In genomic region chr18:37391698-37392548, GRCh38 we compare ENCODE assay signal across 15 cellular contexts.
DNase-seq lines count a peak whose midpoint lies in the region; ATAC-seq, FAIRE-seq and TF ChIP-seq lines count a peak whose summit lies in the region.
"Had no signal": no experiment of that assay in that cellular context is flagged by ENCODE, and none has a peak within 500 bp of the region (broad histone marks: within the 10 kb centered on the region; RNA-seq: fewer than 3 reads in every experiment).

No MANE protein-coding gene starts in this region.

- H3K4me3 ChIP-seq in gastrocnemius medialis (no peak overlapping the region), BE2C (ENCODE audit: low read depth, low read length) (no peak overlapping the region)
- H3K4me3 ChIP-seq: ovary had no signal

- in situ Hi-C loops in gastrocnemius medialis (cut with MboI; ENCODE audit: low sequenced_read_pairs in 4 of 4) = no loop called here

- H3K27ac ChIP-seq in caudate nucleus (ENCODE audit: low read depth, low read length) (peak overlapping the region; percentile 88), gastrocnemius medialis (no peak overlapping the region)
- H3K27ac ChIP-seq: ovary had no signal

- DNase-seq in GM12891 (ENCODE audit: insufficient read length, low spot score) = no peak
- peak in 35 of 61 donors; percentile 11 to 83 (median 49) for DNase-seq in caudate nucleus (lab: John Stamatoyannopoulos, UW)
- no peak for DNase-seq in HCEC 1CT
- DNase-seq in gastrocnemius medialis = no peak
- DNase-seq in BE2C = no peak
- no peak for DNase-seq in DMS53 (lab: John Stamatoyannopoulos, UW)
- DNase-seq: ACHN; activated naive CD4-positive, alpha-beta T cell treated with anti-CD3 and anti-CD28 coated beads, Interleukin-2, amount 10 ng/mL, durations not matched to agents 7 days and 5 days; mesenchymal stem cell; NCI-H1092; ovary had no signal

- no peaks in the 10 kb centered on the region for H3K9me3 ChIP-seq in gastrocnemius medialis
- H3K9me3 ChIP-seq in BE2C = no peaks in the 10 kb centered on the region
- H3K9me3 ChIP-seq: ovary had no signal

- no peaks in the 10 kb centered on the region for H3K36me3 ChIP-seq in gastrocnemius medialis
- H3K36me3 ChIP-seq in BE2C = no peaks in the 10 kb centered on the region
- H3K36me3 ChIP-seq: ovary had no signal

- intact Hi-C loops in gastrocnemius medialis (cut with DNase I; ENCODE audit: low total_unique reads) = no loop called here

- peak; percentile 45 for ATAC-seq in GM19468 (IDR thresholded peaks at IDR 0.05; ENCODE audit: extremely low read depth, unreplicated experiment)
- ATAC-seq in HG03060 (IDR thresholded peaks at IDR 0.05; ENCODE audit: low read depth, unreplicated experiment) = peak; percentile 64
- no peak for ATAC-seq in gastrocnemius medialis
- ATAC-seq: HCT116, Right ventricle myocardium inferior had no signal

- H3K27me3 ChIP-seq in gastrocnemius medialis (peaks cover 5 to 8% (median 7%) of the 10 kb centered on the region in 3 donors), BE2C (no peaks in the 10 kb centered on the region)
- H3K27me3 ChIP-seq: ovary had no signal

- TF ChIP-seq POLR2A in GM12891 (IDR thresholded peaks at IDR 0.05; ENCODE audit: low read depth, low read length) (no peak), gastrocnemius medialis (IDR thresholded peaks at IDR 0.05) (no peak)

- TF ChIP-seq CTCF in gastrocnemius medialis (IDR thresholded peaks at IDR 0.05 in 4 of 5, conservative IDR thresholded peaks at IDR 0.05 in 1 of 5) (no peak), BE2C (IDR thresholded peaks at IDR 0.05; ENCODE audit: low read depth, low read length) (no peak)

- H3K4me1 ChIP-seq in gastrocnemius medialis (peaks cover 0 to 3% of the 10 kb centered on the region in 2 donors), BE2C (no peaks in the 10 kb centered on the region; the same call in none of the 2 replicates)

- FAIRE-seq in GM12891 (lab: Jason Lieb, UNC) = no peak

TF ChIP-seq in GM12891, 5 proteins besides CTCF, POLR2A, EP300 and RAD21:
- TF ChIP-seq TAF1 (IDR thresholded peaks at IDR 0.05; ENCODE audit: low read depth, low read length) = no peak
- TF ChIP-seq POLR2AphosphoS5 (IDR thresholded peaks at IDR 0.05; ENCODE audit: low read depth, low read length) = no peak
- peak; percentile 77 for TF ChIP-seq POU2F2 (IDR thresholded peaks at IDR 0.05; ENCODE audit: low read depth, low read length)
- TF ChIP-seq PAX5 (IDR thresholded peaks at IDR 0.05; ENCODE audit: insufficient read depth, low read length, severe bottlenecking) = no peak
- peak; percentile 55 for TF ChIP-seq SPI1 (IDR thresholded peaks at IDR 0.05; ENCODE audit: low read depth, low read length)

Comparison
In these comparisons a context has a peak if more than half of its experiments do, and no peak if none do; other contexts are left out.
1. DNase-seq: peak in caudate nucleus (35 of 61); none in GM12891 (single experiment), HCEC 1CT (single experiment), gastrocnemius medialis (0 of 2), BE2C (single experiment) and DMS53 (single experiment).
2. ATAC-seq: peak in GM19468 (single experiment) and HG03060 (single experiment); none in gastrocnemius medialis (0 of 2).